Comparison of ENCODE assay signal across 15 cellular contexts in the genomic region with DNA sequence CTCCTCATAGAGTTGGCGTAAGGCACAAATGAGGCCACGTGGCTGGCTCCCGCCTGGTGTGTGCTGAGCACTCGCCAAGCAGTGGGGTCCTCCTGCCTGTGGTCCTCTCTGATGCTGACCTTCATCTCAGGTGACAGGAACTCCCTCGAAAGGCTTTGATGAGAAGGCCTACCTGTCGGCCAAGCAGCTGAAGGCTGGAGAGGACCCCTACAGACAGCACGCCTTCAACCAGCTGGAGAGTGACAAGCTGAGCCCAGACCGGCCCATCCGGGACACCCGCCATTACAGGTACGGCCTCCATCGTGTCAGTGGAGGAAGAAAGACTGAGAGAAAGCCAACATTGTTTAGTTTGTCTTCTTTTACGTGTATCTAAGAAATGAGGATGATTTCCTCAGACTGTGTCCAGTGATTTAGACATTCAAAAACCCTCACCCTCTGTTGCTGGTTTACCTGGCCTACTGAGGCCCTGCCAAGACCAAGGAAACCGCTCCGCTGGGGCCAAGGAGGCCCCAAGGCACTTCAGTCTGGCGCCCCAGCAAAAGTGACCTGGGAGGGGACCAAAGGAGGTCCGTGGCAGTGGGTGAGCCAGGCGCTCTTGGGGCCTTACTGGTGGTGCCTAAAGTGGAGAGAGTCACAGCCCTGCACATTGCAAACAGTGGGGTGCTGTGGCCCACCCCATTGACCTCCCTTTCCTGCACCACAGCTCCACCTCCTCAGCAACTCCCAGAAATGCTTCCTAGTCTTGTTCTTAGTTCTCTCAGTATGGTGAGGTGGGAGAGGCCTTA.
DNase-seq lines count a peak whose midpoint lies in the region; ATAC-seq, FAIRE-seq and TF ChIP-seq lines count a peak whose summit lies in the region.
"Had no signal": no experiment of that assay in that cellular context is flagged by ENCODE, and none has a peak within 500 bp of the region (broad histone marks: within the 10 kb centered on the region; RNA-seq: fewer than 3 reads in every experiment).

No MANE protein-coding gene starts in this region.

- no peak for TF ChIP-seq POLR2A in right lobe of liver (IDR thresholded peaks at IDR 0.05)
- TF ChIP-seq POLR2A in HepG2 (IDR thresholded peaks at IDR 0.05; ENCODE audit: insufficient read depth in 1 of 2, low read depth in 2 of 2, low read length in 2 of 2) = no peak
- no peak for TF ChIP-seq POLR2A in uterus (IDR thresholded peaks at IDR 0.05)

- no peak overlapping the region for H2AK5ac ChIP-seq in neuronal stem cell (ENCODE audit: low read depth, low read length)

- no peaks in the 10 kb centered on the region for H3K9me3 ChIP-seq in right lobe of liver
- no peaks in the 10 kb centered on the region for H3K9me3 ChIP-seq in HepG2 (ENCODE audit: low read length)
- peaks cover 0 to 2% of the 10 kb centered on the region in 2 donors for H3K9me3 ChIP-seq in neuronal stem cell (replicated peaks in 1 of 2; ENCODE audit: control insufficient read depth in 2 of 2, insufficient read depth in 1 of 2, low read depth in 1 of 2, low read length in 2 of 2)
- H3K9me3 ChIP-seq in uterus = no peaks in the 10 kb centered on the region
- H3K9me3 ChIP-seq: A549 had no signal

- H3K4me2 ChIP-seq in HepG2 (ENCODE audit: low read depth, low read length) = no peak overlapping the region
- H3K4me2 ChIP-seq in neuronal stem cell (ENCODE audit: insufficient read depth, low read length, poor library complexity, severe bottlenecking) = no peak overlapping the region
- H3K4me2 ChIP-seq: A549 had no signal

- peak overlapping the region; percentile 17 for H3K23ac ChIP-seq in neuronal stem cell (ENCODE audit: low read depth, low read length, poor library complexity)

- H4K8ac ChIP-seq in neuronal stem cell (ENCODE audit: low read depth, low read length) = no peak overlapping the region

- H3K4me3 Mint-ChIP-seq in activated CD4-positive, alpha-beta T cell treated with anti-CD3 and anti-CD28 coated beads, Interleukin-2, amount 10 ng/mL, durations not matched to agents 24 days and 14 days = no peak overlapping the region
- H3K4me3 Mint-ChIP-seq: IgD-negative memory B cell had no signal

- no peak overlapping the region for H3K4me3 ChIP-seq in right lobe of liver
- no peak overlapping the region for H3K4me3 ChIP-seq in HepG2 (replicated peaks in 1 of 3; ENCODE audit: insufficient read depth in 1 of 3, low read depth in 2 of 3, low read length in 3 of 3)
- no peak overlapping the region for H3K4me3 ChIP-seq in neuronal stem cell (ENCODE audit: low read length in 2 of 2)
- no peak overlapping the region for H3K4me3 ChIP-seq in uterus
- H3K4me3 ChIP-seq: A549 had no signal

- H3K27ac Mint-ChIP-seq in activated CD4-positive, alpha-beta T cell treated with anti-CD3 and anti-CD28 coated beads, Interleukin-2, amount 10 ng/mL, durations not matched to agents 24 days and 14 days = no peak overlapping the region
- H3K27ac Mint-ChIP-seq: IgD-negative memory B cell had no signal

- in situ Hi-C loops in HepG2 (cut with HindIII; ENCODE audit: extremely low pct_ligation_motif_present, low pct_unique_long_range_greater_than_20kb) = no loop called here

- no peak overlapping the region for H2BK5ac ChIP-seq in neuronal stem cell (ENCODE audit: low read length)

- H3K79me2 ChIP-seq in HepG2 (ENCODE audit: insufficient read depth, low read length) = no peaks in the 10 kb centered on the region

- H3K18ac ChIP-seq in neuronal stem cell (ENCODE audit: low read length) = no peak overlapping the region

- no peak overlapping the region for H3K4ac ChIP-seq in neuronal stem cell (ENCODE audit: low read length)

- H3K79me1 ChIP-seq in neuronal stem cell (ENCODE audit: low read depth, low read length) = no peaks in the 10 kb centered on the region

- H3K14ac ChIP-seq in neuronal stem cell (ENCODE audit: low read length) = no peak overlapping the region

- H2BK15ac ChIP-seq in neuronal stem cell (ENCODE audit: low read length) = no peak overlapping the region

- no peaks in the 10 kb centered on the region for H4K20me1 ChIP-seq in HepG2 (ENCODE audit: insufficient read depth, low read length)

- POLR2A ChIA-PET in HepG2 (lab: Yijun Ruan, JAX) = no interaction called here

- peak in 2 of 3 donors; percentile 35 for DNase-seq in right lobe of liver
- DNase-seq in HepG2 (ENCODE audit: low spot score) = no peak
- peak; percentile 32 for DNase-seq in ecto neural progenitor cell (ENCODE audit: low spot score)
- DNase-seq in neuronal stem cell (ENCODE audit: low spot score) = no peak
- DNase-seq in uterus = peak; percentile 7 to 8
- no peak for DNase-seq in stimulated activated CD4-positive, alpha-beta T cell treated with anti-CD3 and anti-CD28 coated beads, Interleukin-4, amount 100 ng/mL, for 4 hours
- no peak for DNase-seq in activated CD4-positive, alpha-beta T cell treated with anti-CD3 and anti-CD28 coated beads, Interleukin-2, amount 10 ng/mL, durations not matched to agents 24 days and 14 days
- DNase-seq: DMS153, H7, NCI-H187 treated with DMSO at 0.1 percent for 48 hours had no signal

- no peak overlapping the region for H4K91ac ChIP-seq in neuronal stem cell (ENCODE audit: low read depth, low read length, poor library complexity)

- intact Hi-C loops in right lobe of liver (cut with DNase I) = no loop called here
- intact Hi-C loops in HepG2 (cut with micrococcal nuclease; ENCODE audit: unreplicated experiment) = no loop called here
- intact Hi-C loops in uterus (cut with DNase I; ENCODE audit: low total_unique reads) = no loop called here
- intact Hi-C loops in activated CD4-positive, alpha-beta T cell treated with anti-CD3 and anti-CD28 coated beads, Interleukin-2, amount 10 ng/mL, durations not matched to agents 24 days and 14 days (cut with micrococcal nuclease) = no loop called here

- no peak for TF ChIP-seq EP300 in HepG2 (IDR thresholded peaks at IDR 0.05; ENCODE audit: low read depth in 2 of 2, low read length in 2 of 2)
- no peak for TF ChIP-seq EP300 in HepG2 (CRISPR knock-in tag; IDR thresholded peaks at IDR 0.05; ENCODE audit: borderline replicate concordance)

- no peak for TF ChIP-seq RAD21 in HepG2 (CRISPR knock-in tag; IDR thresholded peaks at IDR 0.05)

- no peaks in the 10 kb centered on the region for H3K4me1 Mint-ChIP-seq in activated CD4-positive, alpha-beta T cell treated with anti-CD3 and anti-CD28 coated beads, Interleukin-2, amount 10 ng/mL, durations not matched to agents 24 days and 14 days

- H3K27me3 Mint-ChIP-seq in activated CD4-positive, alpha-beta T cell treated with anti-CD3 and anti-CD28 coated beads, Interleukin-2, amount 10 ng/mL, durations not matched to agents 24 days and 14 days = peaks cover 3% of the 10 kb centered on the region

- BruUV-seq in HepG2 (replicated peaks; lab: Mats Ljungman, UMichigan) = no TSS peak

- H3K36me3 Mint-ChIP-seq in activated CD4-positive, alpha-beta T cell treated with anti-CD3 and anti-CD28 coated beads, Interleukin-2, amount 10 ng/mL, durations not matched to agents 24 days and 14 days (ENCODE audit: low read depth) = no peaks in the 10 kb centered on the region
- H3K36me3 Mint-ChIP-seq: IgD-negative memory B cell had no signal

- no peak for TF ChIP-seq CTCF in right lobe of liver (IDR thresholded peaks at IDR 0.05)
- no peak for TF ChIP-seq CTCF in HepG2 (CRISPR knock-in tag; IDR thresholded peaks at IDR 0.05)
- TF ChIP-seq CTCF in uterus (IDR thresholded peaks at IDR 0.05) = no peak

- H3K4me1 ChIP-seq in right lobe of liver = no peaks in the 10 kb centered on the region
- no peaks in the 10 kb centered on the region for H3K4me1 ChIP-seq in HepG2 (ENCODE audit: insufficient read depth, low read length)
- peaks cover 11 to 13% of the 10 kb centered on the region in 2 donors for H3K4me1 ChIP-seq in neuronal stem cell (ENCODE audit: control insufficient read depth in 2 of 2, insufficient read depth in 1 of 2, low read depth in 1 of 2, low read length in 2 of 2)
- H3K4me1 ChIP-seq in uterus = no peaks in the 10 kb centered on the region

- H3K9ac ChIP-seq in HepG2 (ENCODE audit: insufficient read depth, low read depth, low read length) = no peak overlapping the region
- H3K9ac ChIP-seq in neuronal stem cell (ENCODE audit: low read depth, low read length, poor library complexity) = no peak overlapping the region

- H3K36me3 ChIP-seq in right lobe of liver (no peaks in the 10 kb centered on the region), HepG2 (replicated peaks in 1 of 2; ENCODE audit: control insufficient read depth in 1 of 2, insufficient read depth in 2 of 2, low read length in 2 of 2) (no peaks in the 10 kb centered on the region), neuronal stem cell (replicated peaks in 1 of 2; ENCODE audit: control insufficient read depth in 2 of 2, insufficient read depth in 2 of 2, low read length in 2 of 2) (peaks cover 0 to 13% of the 10 kb centered on the region in 2 donors), uterus (no peaks in the 10 kb centered on the region)

- no peak overlapping the region for H2BK120ac ChIP-seq in neuronal stem cell (ENCODE audit: low read depth, low read length)

- no peak overlapping the region for H3K27ac ChIP-seq in right lobe of liver
- no peak overlapping the region for H3K27ac ChIP-seq in HepG2 (ENCODE audit: extremely low read length, insufficient read depth, low read length)
- H3K27ac ChIP-seq in neuronal stem cell (replicated peaks; ENCODE audit: low read length) = no peak overlapping the region
- no peak overlapping the region for H3K27ac ChIP-seq in uterus
- H3K27ac ChIP-seq: A549, C4-2B had no signal

- no peaks in the 10 kb centered on the region for H3K9me3 Mint-ChIP-seq in activated CD4-positive, alpha-beta T cell treated with anti-CD3 and anti-CD28 coated beads, Interleukin-2, amount 10 ng/mL, durations not matched to agents 24 days and 14 days
- H3K9me3 Mint-ChIP-seq: IgD-negative memory B cell had no signal

- CTCF ChIA-PET in HepG2 (lab: Yijun Ruan, JAX; ENCODE audit: low intra/inter-chr PET ratio, low total read pairs) = no interaction called here

- no peak for FAIRE-seq in HepG2 (lab: Jason Lieb, UNC)
- FAIRE-seq: A549, RCC 7860 had no signal

- 82% methylated on average over 9 of the region's 18 CpGs for WGBS in right lobe of liver (ENCODE audit: insufficient coverage, low coverage, low lambda C conversion rate, missing lambda C conversion rate)
- 54% methylated on average over 17 of the region's 18 CpGs for WGBS in HepG2 (ENCODE audit: low lambda C conversion rate)
- WGBS in neuronal stem cell (ENCODE audit: extremely low coverage in 2 of 2, insufficient read length in 2 of 2, insufficient replicate concordance in 1 of 2), 2 donors = no CpG with 5 or more reads among the region's 18 CpGs

- ATAC-seq in right lobe of liver (no peak), HepG2 (no peak), HG03378 (IDR thresholded peaks at IDR 0.05; ENCODE audit: unreplicated experiment) (no peak)
- ATAC-seq: A549 had no signal

- no peak overlapping the region for H2AFZ ChIP-seq in HepG2 (ENCODE audit: low read length)
- H2AFZ ChIP-seq in neuronal stem cell (ENCODE audit: low read length) = no peak overlapping the region

- H3K27me3 ChIP-seq in right lobe of liver (no peaks in the 10 kb centered on the region), HepG2 (ENCODE audit: control insufficient read depth in 1 of 2, insufficient read depth in 2 of 2, low read length in 2 of 2) (peaks cover 0 to 26% of the 10 kb centered on the region in 2 experiments; a peak in 2 of 5 replicates), neuronal stem cell (ENCODE audit: control insufficient read depth in 3 of 3, insufficient read depth in 3 of 3, low read depth in 1 of 3, low read length in 3 of 3) (no peaks in the 10 kb centered on the region), uterus (no peaks in the 10 kb centered on the region)

- no peak overlapping the region for H2BK12ac ChIP-seq in neuronal stem cell (ENCODE audit: low read length)

Comparison
In these comparisons a context has a peak if more than half of its experiments do, and no peak if none do; other contexts are left out.
1. DNase-seq: peak in right lobe of liver (2 of 3), ecto neural progenitor cell (single experiment) and uterus (2 of 2); none in HepG2 (single experiment), neuronal stem cell (single experiment), stimulated activated CD4-positive, alpha-beta T cell treated with anti-CD3 and anti-CD28 coated beads, Interleukin-4, amount 100 ng/mL, for 4 hours (0 of 2) and activated CD4-positive, alpha-beta T cell treated with anti-CD3 and anti-CD28 coated beads, Interleukin-2, amount 10 ng/mL, durations not matched to agents 24 days and 14 days (single experiment).